ENCODE assay signal across 15 cellular contexts in the genomic region with DNA sequence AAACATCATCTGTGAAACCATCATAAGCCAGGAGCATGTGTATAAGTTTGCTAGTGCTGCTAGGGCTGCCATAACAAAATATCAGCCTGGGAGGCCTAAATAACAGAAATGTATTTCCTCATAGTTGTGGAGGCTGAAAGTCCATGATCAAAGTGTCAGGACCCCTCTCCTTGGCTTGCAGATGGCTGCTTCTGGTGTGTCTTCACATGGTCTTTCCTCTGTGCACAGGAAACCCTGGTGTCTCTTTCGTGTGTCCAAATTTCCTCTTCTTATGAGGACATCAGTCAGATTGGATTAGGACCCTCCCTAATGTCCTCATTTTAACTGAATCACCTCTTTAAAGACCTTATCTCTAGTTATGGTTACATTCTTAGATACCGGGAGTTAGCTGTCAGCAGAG. TPM values are rescaled to one million over a fixed set of nuclear protein-coding genes. Genes with fewer than 3 reads are reported as not detected.
DNase-seq lines count a peak whose midpoint lies in the region; ATAC-seq and TF ChIP-seq lines count a peak whose summit lies in the region.
"Had no signal": no experiment of that assay in that cellular context is flagged by ENCODE, and none has a peak within 500 bp of the region (broad histone marks: within the 10 kb centered on the region; RNA-seq: fewer than 3 reads in every experiment).

No MANE protein-coding gene starts in this region.

- no peaks in the 10 kb centered on the region for H3K36me3 ChIP-seq in mesenchymal stem cell (ENCODE audit: control insufficient read depth in 1 of 2, insufficient read depth in 2 of 2, low read depth in 1 of 2, low read length in 2 of 2)
- H3K36me3 ChIP-seq: BLaER1 treated with 17β-estradiol and CSF1 and Interleukin-3, amounts not matched to agents 10 nM and 100 nM had no signal

- peak overlapping the region in 1 of 2 experiments; percentile 78 for H2BK12ac ChIP-seq in mesenchymal stem cell (ENCODE audit: low read length in 2 of 2)

- H3K27ac ChIP-seq in HL-60 (replicated peaks): peak overlapping the region; percentile 63
- no peak overlapping the region for H3K27ac ChIP-seq in mesenchymal stem cell (ENCODE audit: low read length, poor library complexity, severe bottlenecking)
- H3K27ac ChIP-seq: BLaER1 treated with 17β-estradiol and CSF1 and Interleukin-3, amounts not matched to agents 10 nM and 100 nM had no signal

- no peak overlapping the region for H3K18ac ChIP-seq in mesenchymal stem cell (ENCODE audit: low read depth in 1 of 2, low read length in 2 of 2)

- H3K79me1 ChIP-seq in mesenchymal stem cell (replicated peaks; ENCODE audit: low read length, poor library complexity, severe bottlenecking): peaks cover 3% of the 10 kb centered on the region

- ATAC-seq in HG03039 (IDR thresholded peaks at IDR 0.05; ENCODE audit: unreplicated experiment): no peak

- peak overlapping the region; percentile 7 for H4K91ac ChIP-seq in mesenchymal stem cell (ENCODE audit: low read length)

- no peaks in the 10 kb centered on the region for H3K27me3 ChIP-seq in HL-60 (ENCODE audit: insufficient read depth, poor library complexity, severe bottlenecking)
- no peaks in the 10 kb centered on the region for H3K27me3 ChIP-seq in mesenchymal stem cell (ENCODE audit: control insufficient read depth in 1 of 2, insufficient read depth in 1 of 2, low read length in 2 of 2)
- H3K27me3 ChIP-seq: BLaER1 treated with 17β-estradiol and CSF1 and Interleukin-3, amounts not matched to agents 10 nM and 100 nM had no signal

- no peak overlapping the region for H2BK5ac ChIP-seq in mesenchymal stem cell (ENCODE audit: low read depth, low read length, poor library complexity, severe bottlenecking)

- H4K8ac ChIP-seq in mesenchymal stem cell (ENCODE audit: low read length): no peak overlapping the region

- H2BK15ac ChIP-seq in mesenchymal stem cell (ENCODE audit: low read depth, poor library complexity, severe bottlenecking): no peak overlapping the region

- H3K23ac ChIP-seq in mesenchymal stem cell (ENCODE audit: low read length in 2 of 2): no peak overlapping the region

- no peak overlapping the region for H3K14ac ChIP-seq in mesenchymal stem cell (ENCODE audit: low read length in 2 of 2)

- DNase-seq in AML-193 (lab: John Stamatoyannopoulos, UW): peak; percentile 81 to 89
- DNase-seq in HL-60 (ENCODE audit: low read depth in 1 of 2, low spot score in 1 of 2): peak in 1 of 2 experiments; percentile 69
- DNase-seq in NB4 (ENCODE audit: low read depth): peak; percentile 74
- DNase-seq in mesenchymal stem cell: no peak
- DNase-seq in NCI-H524 treated with DMSO at 0.1 percent for 48 hours (lab: John Stamatoyannopoulos, UW): no peak
- no peak for DNase-seq in SHP77 (lab: John Stamatoyannopoulos, UW)
- no peak for DNase-seq in stimulated activated CD4-positive, alpha-beta T cell treated with anti-CD3 and anti-CD28 coated beads, Interleukin-2, amount 100 ng/mL, for 24 hours
- DNase-seq: 8988T; Calu3; CD4-positive, CD25-positive, alpha-beta regulatory T cell; DMS79; GOT3; HFFc6 had no signal

- H3K4me2 ChIP-seq in mesenchymal stem cell (ENCODE audit: low read length, poor library complexity, severe bottlenecking): no peak overlapping the region

- H3K4me3 ChIP-seq in HL-60 (replicated peaks; ENCODE audit: insufficient read depth, low read length) (no peak overlapping the region), NB4 (ENCODE audit: low read depth, low read length) (no peak overlapping the region), mesenchymal stem cell (ENCODE audit: insufficient read depth in 1 of 2, low read depth in 1 of 2, low read length in 2 of 2) (no peak overlapping the region)
- H3K4me3 ChIP-seq: BLaER1 treated with 17β-estradiol and CSF1 and Interleukin-3, amounts not matched to agents 10 nM and 100 nM had no signal

- no peak overlapping the region for H2BK120ac ChIP-seq in mesenchymal stem cell (ENCODE audit: low read depth, low read length)

- H3K9me3 ChIP-seq in mesenchymal stem cell (ENCODE audit: control insufficient read depth, low read length): no peaks in the 10 kb centered on the region

- TF ChIP-seq CTCF in HL-60 (IDR thresholded peaks at IDR 0.05; ENCODE audit: insufficient read depth, low read length) (no peak), NB4 (IDR thresholded peaks at IDR 0.05; ENCODE audit: low read depth, low read length) (no peak)

- H3K9ac ChIP-seq in mesenchymal stem cell (ENCODE audit: low read length): no peak overlapping the region
- H3K9ac ChIP-seq: BLaER1 treated with 17β-estradiol and CSF1 and Interleukin-3, amounts not matched to agents 10 nM and 100 nM had no signal

- no peak overlapping the region for H2AFZ ChIP-seq in mesenchymal stem cell (ENCODE audit: low read depth, low read length)

- H3K4ac ChIP-seq in mesenchymal stem cell (ENCODE audit: low read depth in 1 of 2, low read length in 2 of 2): no peak overlapping the region

- H2AK5ac ChIP-seq in mesenchymal stem cell (ENCODE audit: low read length, severe bottlenecking): no peak overlapping the region

- peaks cover 6% of the 10 kb centered on the region for H3K4me1 ChIP-seq in mesenchymal stem cell (ENCODE audit: control insufficient read depth, insufficient read depth, low read depth, low read length)

- WGBS in mesenchymal stem cell: 100% methylated on average over 1 of the region's 2 CpGs

- TF ChIP-seq POLR2A in NB4 (IDR thresholded peaks at IDR 0.05; ENCODE audit: extremely low read depth, insufficient read length): no peak

RNA-seq across cellular contexts. Expression of a gene that starts 6.2 kb away (rescaled TPM):
- 334 TPM for polyA plus RNA-seq in mesenchymal stem cell (2013, experiment 1 of 2)
- 337 TPM for polyA plus RNA-seq in mesenchymal stem cell (2013, experiment 2 of 2)

Comparison
In these comparisons a context has a peak if more than half of its experiments do, and no peak if none do; other contexts are left out.
1. DNase-seq: peak in AML-193 (2 of 2) and NB4 (single experiment); none in mesenchymal stem cell (single experiment), NCI-H524 treated with DMSO at 0.1 percent for 48 hours (single experiment), SHP77 (0 of 2) and stimulated activated CD4-positive, alpha-beta T cell treated with anti-CD3 and anti-CD28 coated beads, Interleukin-2, amount 100 ng/mL, for 24 hours (0 of 2).